In genomic region chr13:40478775-40479174, GRCh38 we compare ENCODE assay signal across 20 cellular contexts.
DNase-seq lines count a peak whose midpoint lies in the region; ATAC-seq and TF ChIP-seq lines count a peak whose summit lies in the region.
"Had no signal": no experiment of that assay in that cellular context is flagged by ENCODE, and none has a peak within 500 bp of the region (broad histone marks: within the 10 kb centered on the region; RNA-seq: fewer than 3 reads in every experiment).

No MANE protein-coding gene starts in this region.

- H3K4me3 ChIP-seq in mesodermal cell (ENCODE audit: extremely low read depth, insufficient read depth, low read length, poor library complexity, severe bottlenecking) (no peak overlapping the region), thyroid gland (replicated peaks in 1 of 3) (no peak overlapping the region)
- H3K4me3 ChIP-seq: esophagus muscularis mucosa had no signal

- H3K27me3 ChIP-seq in thyroid gland, result no peaks in the 10 kb centered on the region
- H3K27me3 ChIP-seq: esophagus muscularis mucosa had no signal

- TF ChIP-seq CTCF in thyroid gland (IDR thresholded peaks at IDR 0.05), result no peak

- H3K27ac ChIP-seq in cingulate gyrus (ENCODE audit: low read depth, low read length) (peak overlapping the region; percentile 70), mesodermal cell (ENCODE audit: low read depth, low read length, severe bottlenecking) (peak overlapping the region; percentile 83), thyroid gland (peak overlapping the region; percentile 80 to 84 (median 83))

- H3K4me1 ChIP-seq in mesodermal cell (ENCODE audit: control insufficient read depth, insufficient read depth, low read length, poor library complexity, severe bottlenecking) (peaks cover 39% of the 10 kb centered on the region), thyroid gland (peaks cover 61 to 64% of the 10 kb centered on the region in 2 donors)

- no peaks in the 10 kb centered on the region for H3K9me3 ChIP-seq in mesodermal cell (ENCODE audit: control insufficient read depth, low read length)
- no peaks in the 10 kb centered on the region for H3K9me3 ChIP-seq in thyroid gland
- H3K9me3 ChIP-seq: esophagus muscularis mucosa had no signal

- 90 to 91% methylated on average over 6 to 7 of the region's 7 CpGs for WGBS in mesodermal cell (ENCODE audit: insufficient coverage in 2 of 2), 2 experiments
- WGBS in thyroid gland, 2 donors, result 82 to 85% methylated on average over 7 of the region's 7 CpGs

- no peaks in the 10 kb centered on the region for H3K36me3 ChIP-seq in mesodermal cell (ENCODE audit: control insufficient read depth, insufficient read depth, low read length)
- H3K36me3 ChIP-seq in thyroid gland, result no peaks in the 10 kb centered on the region
- H3K36me3 ChIP-seq: esophagus muscularis mucosa had no signal

- ATAC-seq in Right ventricle myocardium superior (ENCODE audit: poor library complexity), result no peak
- ATAC-seq in activated CD4-positive, CD25-positive, alpha-beta regulatory T cell treated with anti-CD3 and anti-CD28 coated beads, Interleukin-2, amount 50 U/mL, for 24 hours, result no peak
- ATAC-seq in GM18861 (IDR thresholded peaks at IDR 0.05; ENCODE audit: unreplicated experiment), result no peak
- ATAC-seq: activated T-cell treated with anti-CD3 and anti-CD28 coated beads, Interleukin-2, amount 50 U/mL, for 4 hours had no signal

- intact Hi-C loops in cardiac septum (cut with DNase I), result loop anchor here (5.0 kb wide), 2 partner anchors 36 to 189 kb away; partner anchors contain the start of gene FOXO1
- intact Hi-C loops in Right ventricle myocardium superior (cut with DNase I), result no loop called here
- intact Hi-C loops in thyroid gland (cut with DNase I), result no loop called here

- DNase-seq in cardiac septum (ENCODE audit: low spot score), result peak; percentile 15
- DNase-seq in Right ventricle myocardium superior, result no peak
- no peak for DNase-seq in thyroid gland
- no peak for DNase-seq in UCSD-AML1 (lab: John Stamatoyannopoulos, UW; ENCODE audit: unreplicated experiment)
- DNase-seq: activated naive CD4-positive, alpha-beta T cell; activated T-cell treated with anti-CD3 and anti-CD28 coated beads, Interleukin-2, amount 50 U/mL, for 4 hours; effector memory CD4-positive, alpha-beta T cell; EL; HFFc6; KG1; NCI-H2171; NCI-H69; small intestine; stimulated activated CD4-positive, alpha-beta T cell treated with anti-CD3 and anti-CD28 coated beads, Interleukin-2, amount 100 ng/mL, for 48 hours; stimulated activated naive CD4-positive, alpha-beta T cell treated with Interleukin-2 at 50 U/mL for 16 hours had no signal

- no peak for TF ChIP-seq POLR2A in thyroid gland (IDR thresholded peaks at IDR 0.05)
